In genomic region chr9:133054194-133054890, GRCh38 we compare ENCODE assay signal across 36 cellular contexts. TPM values are rescaled to one million over a fixed set of nuclear protein-coding genes. Genes with fewer than 3 reads are reported as not detected.
DNase-seq lines count a peak whose midpoint lies in the region; ATAC-seq, FAIRE-seq and TF ChIP-seq lines count a peak whose summit lies in the region.
"Had no signal": no experiment of that assay in that cellular context is flagged by ENCODE, and none has a peak within 500 bp of the region (broad histone marks: within the 10 kb centered on the region; RNA-seq: fewer than 3 reads in every experiment).

No MANE protein-coding gene starts in this region.

- H3K9ac ChIP-seq in kidney (ENCODE audit: low read length in 2 of 2), result no peak overlapping the region
- H3K9ac ChIP-seq: GM23248 had no signal

- in situ Hi-C loops in gastrocnemius medialis (cut with MboI; ENCODE audit: low sequenced_read_pairs in 4 of 4), result no loop called here

- DNase-seq in HFFc6, result no peak
- DNase-seq in endothelial cell (ENCODE audit: low spot score), result no peak
- peak; percentile 52 for DNase-seq in kidney
- DNase-seq in gastrocnemius medialis, result no peak
- no peak for DNase-seq in medulla oblongata (ENCODE audit: extremely low spot score)
- DNase-seq in NCI-H1105 (lab: John Stamatoyannopoulos, UW), result no peak
- no peak for DNase-seq in dedifferentiated amniotic fluid mesenchymal stem cell (ENCODE audit: extremely low spot score)
- DNase-seq: activated CD4-positive, alpha-beta memory T cell treated with anti-CD3 and anti-CD28 coated beads, Interleukin-2, amount 10 ng/mL, durations not matched to agents 7 days and 5 days; activated CD8-positive, alpha-beta memory T cell treated with anti-CD3 and anti-CD28 coated beads, Interleukin-2, amount 50 U/mL, for 48 hours; activated effector memory CD4-positive, alpha-beta T cell treated with Interleukin-2 at 50 U/mL for 16 hours; activated naive CD8-positive, alpha-beta T cell treated with anti-CD3 and anti-CD28 coated beads for 36 hours; central memory CD4-positive, alpha-beta T cell; COR-L47; dermis blood vessel endothelial cell; esophagus squamous epithelium; GDM1; hypothalamus; immature natural killer cell; natural killer cell; NCI-H1092 treated with DMSO at 0.1 percent for 48 hours; NCI-H2029; NCI-H524 treated with DMSO at 0.1 percent for 48 hours; PC-9; SHP77 treated with DMSO at 0.1 percent for 48 hours; stimulated activated naive CD8-positive, alpha-beta T cell treated with anti-CD3 and anti-CD28 coated beads, Interleukin-15, Interleukin-2, amounts not matched to agents 100 U/mL and 50 U/mL, for 24 hours; uterus had no signal

- H3K36me3 Mint-ChIP-seq in HFFc6 (ENCODE audit: low read depth), result peaks cover 22% of the 10 kb centered on the region
- peaks cover 41% of the 10 kb centered on the region for H3K36me3 Mint-ChIP-seq in endothelial cell (ENCODE audit: low read depth, unreplicated experiment)
- H3K36me3 Mint-ChIP-seq: natural killer cell had no signal

- intact Hi-C loops in kidney (cut with DNase I), result no loop called here
- intact Hi-C loops in gastrocnemius medialis (cut with DNase I; ENCODE audit: low total_unique reads), result no loop called here

- H3K27me3 Mint-ChIP-seq in HFFc6 (ENCODE audit: insufficient read depth) (no peaks in the 10 kb centered on the region; the same call in 1 of the 2 replicates), endothelial cell (ENCODE audit: unreplicated experiment) (peaks cover 4% of the 10 kb centered on the region)
- H3K27me3 Mint-ChIP-seq: activated CD4-positive, alpha-beta memory T cell treated with anti-CD3 and anti-CD28 coated beads, Interleukin-2, amount 10 ng/mL, durations not matched to agents 7 days and 5 days; activated naive CD8-positive, alpha-beta T cell treated with anti-CD3 and anti-CD28 coated beads for 36 hours; IgD-negative memory B cell had no signal

- H3K4me3 Mint-ChIP-seq in HFFc6 (peak overlapping the region; percentile 42; the same call in 1 of the 2 replicates), endothelial cell (ENCODE audit: unreplicated experiment) (peak overlapping the region; percentile 50)
- H3K4me3 Mint-ChIP-seq: activated CD4-positive, alpha-beta memory T cell treated with anti-CD3 and anti-CD28 coated beads, Interleukin-2, amount 10 ng/mL, durations not matched to agents 7 days and 5 days; activated naive CD8-positive, alpha-beta T cell treated with anti-CD3 and anti-CD28 coated beads for 36 hours; IgD-negative memory B cell; immature natural killer cell; natural killer cell had no signal

- H3K27ac Mint-ChIP-seq in HFFc6 (peak overlapping the region; percentile 75), endothelial cell (ENCODE audit: unreplicated experiment) (no peak overlapping the region)
- H3K27ac Mint-ChIP-seq: activated CD4-positive, alpha-beta memory T cell treated with anti-CD3 and anti-CD28 coated beads, Interleukin-2, amount 10 ng/mL, durations not matched to agents 7 days and 5 days; activated naive CD8-positive, alpha-beta T cell treated with anti-CD3 and anti-CD28 coated beads for 36 hours; IgD-negative memory B cell; natural killer cell had no signal

- no peak for TF ChIP-seq POLR2A in gastrocnemius medialis (IDR thresholded peaks at IDR 0.05)
- no peak for TF ChIP-seq POLR2A in GM18505 (IDR thresholded peaks at IDR 0.05; ENCODE audit: borderline replicate concordance, extremely low read depth, insufficient read depth, insufficient read length)

- no peaks in the 10 kb centered on the region for H3K27me3 ChIP-seq in gastrocnemius medialis
- H3K27me3 ChIP-seq: esophagus squamous epithelium, left lung, ovary, uterus had no signal

- ATAC-seq in gastrocnemius medialis (no peak), GM18505 (IDR thresholded peaks at IDR 0.05; ENCODE audit: unreplicated experiment) (no peak)
- ATAC-seq: activated CD4-positive, CD25-positive, alpha-beta regulatory T cell treated with anti-CD3 and anti-CD28 coated beads, Interleukin-2, amount 50 U/mL, for 24 hours; left lung; natural killer cell; stimulated activated naive CD8-positive, alpha-beta T cell treated with anti-CD3 and anti-CD28 coated beads, Interleukin-15, Interleukin-2, amounts not matched to agents 100 U/mL and 50 U/mL, for 24 hours had no signal

- no peak overlapping the region for H3K4me3 ChIP-seq in kidney (ENCODE audit: low read length in 2 of 2)
- H3K4me3 ChIP-seq in gastrocnemius medialis, result no peak overlapping the region
- H3K4me3 ChIP-seq: esophagus squamous epithelium, GM23248, left lung, ovary, PC-9, thoracic aorta, uterus had no signal

- H3K4me1 ChIP-seq in kidney (ENCODE audit: control insufficient read depth in 1 of 2, insufficient read depth in 1 of 2, low read depth in 1 of 2, low read length in 2 of 2) (no peaks in the 10 kb centered on the region), gastrocnemius medialis (peaks cover 15 to 17% of the 10 kb centered on the region in 2 donors)
- H3K4me1 ChIP-seq: uterus had no signal

- H3K9me3 ChIP-seq in kidney (ENCODE audit: control insufficient read depth in 1 of 2, low read length in 2 of 2) (no peaks in the 10 kb centered on the region), gastrocnemius medialis (no peaks in the 10 kb centered on the region)
- H3K9me3 ChIP-seq: esophagus squamous epithelium, left lung, ovary, thoracic aorta, uterus had no signal

- no peak for FAIRE-seq in kidney (lab: Jason Lieb, UNC)
- FAIRE-seq: frontal cortex, GM18507, TTC549 had no signal

- TF ChIP-seq CTCF in HFFc6 (IDR thresholded peaks at IDR 0.05) (no peak), endothelial cell (IDR thresholded peaks at IDR 0.05; ENCODE audit: unreplicated experiment) (no peak), kidney (IDR thresholded peaks at IDR 0.05; ENCODE audit: borderline replicate concordance, extremely low read depth, insufficient read depth) (no peak), gastrocnemius medialis (IDR thresholded peaks at IDR 0.05 in 4 of 5, conservative IDR thresholded peaks at IDR 0.05 in 1 of 5) (no peak)

- H3K27ac ChIP-seq in kidney (ENCODE audit: low read depth in 2 of 2, low read length in 2 of 2), result no peak overlapping the region
- H3K27ac ChIP-seq in gastrocnemius medialis, result peak overlapping the region; percentile 18 to 44 (median 34)
- H3K27ac ChIP-seq: GM23248, left lung, ovary, PC-9, thoracic aorta, uterus had no signal

- H3K4me1 Mint-ChIP-seq in HFFc6 (ENCODE audit: low read depth), result peaks cover 17% of the 10 kb centered on the region
- peaks cover 6% of the 10 kb centered on the region for H3K4me1 Mint-ChIP-seq in endothelial cell (ENCODE audit: unreplicated experiment)

- H3K36me3 ChIP-seq in kidney (ENCODE audit: control insufficient read depth in 1 of 2, insufficient read depth in 2 of 2, low read length in 2 of 2) (peaks cover 27 to 41% of the 10 kb centered on the region in 2 donors), gastrocnemius medialis (peaks cover 0 to 78% of the 10 kb centered on the region in 2 donors)
- H3K36me3 ChIP-seq: ovary, uterus had no signal

- H3K9me3 Mint-ChIP-seq in HFFc6 (no peaks in the 10 kb centered on the region), endothelial cell (ENCODE audit: unreplicated experiment) (no peaks in the 10 kb centered on the region)
- H3K9me3 Mint-ChIP-seq: activated CD4-positive, alpha-beta memory T cell treated with anti-CD3 and anti-CD28 coated beads, Interleukin-2, amount 10 ng/mL, durations not matched to agents 7 days and 5 days; activated naive CD8-positive, alpha-beta T cell treated with anti-CD3 and anti-CD28 coated beads for 36 hours; IgD-negative memory B cell; immature natural killer cell; natural killer cell had no signal

RNA-seq across cellular contexts. Expression of gene CEL, which starts 7.4 kb away (rescaled TPM):
- total RNA-seq in HFFc6 (2021; fragmentation: NEBNext Ultra II Directional; extraction: Animal tissue kit (Norgen Biotek cat#: 25700)), result under 1 TPM; 0.25 to 0.60 (median 0.43) TPM
- 4.2 TPM for total RNA-seq in endothelial cell (ENCODE audit: unreplicated experiment)
- total RNA-seq in kidney, result 1.0 TPM
- polyA plus RNA-seq in kidney (ENCODE audit: insufficient read depth, low read depth, low replicate concordance), result 16.7 TPM
- 1 to 10 TPM in 1 of 4 donors, under 1 TPM in 1, not detected in 2; 0.13 to 1.8 TPM for total RNA-seq in gastrocnemius medialis
- polyA plus RNA-seq: GM23248, IgD-negative memory B cell, immature natural killer cell had no signal

RNA-seq across cellular contexts. Expression of gene GTF3C5, which starts 23.5 kb away (rescaled TPM):
- 10 to 100 TPM; 34.5 to 40.2 (median 38.4) TPM for total RNA-seq in HFFc6 (2021; fragmentation: NEBNext Ultra II Directional; extraction: Animal tissue kit (Norgen Biotek cat#: 25700))
- total RNA-seq in endothelial cell (ENCODE audit: unreplicated experiment), result 71.7 TPM
- 47.7 TPM for total RNA-seq in kidney
- polyA plus RNA-seq in kidney (ENCODE audit: insufficient read depth, low read depth, low replicate concordance), result 38.0 TPM
- 10 to 100 TPM; 48.1 to 55.3 (median 51.5) TPM for total RNA-seq in gastrocnemius medialis

Comparison
In these comparisons a context has a peak if more than half of its experiments do, and no peak if none do; other contexts are left out.
1. H3K27ac ChIP-seq: peak in gastrocnemius medialis (4 of 4); none in kidney (0 of 2).